In the genomic region with DNA sequence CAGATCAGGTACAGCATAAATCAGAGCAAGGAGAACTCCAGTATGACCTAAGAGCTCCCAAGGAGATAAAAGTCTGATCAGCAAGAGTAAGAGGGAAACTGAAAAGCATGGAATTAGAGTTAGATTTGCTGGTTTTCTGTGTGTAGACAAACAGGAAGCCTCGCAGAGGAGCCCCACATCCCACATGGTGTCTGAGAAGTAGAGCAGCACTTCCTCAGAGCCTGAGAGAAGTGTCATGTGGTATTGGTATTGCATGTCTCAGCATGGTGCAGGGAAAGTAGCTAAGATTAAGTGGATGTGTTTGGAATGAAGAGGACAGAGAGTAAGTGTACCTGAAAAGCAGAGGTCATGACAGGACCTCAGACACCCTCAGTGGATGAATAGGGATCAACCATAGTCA, we compare ENCODE assay signal across 21 cellular contexts.
A peak's percentile ranks its signal among the peaks of the same experiment; 100 is the strongest.
DNase-seq lines count a peak whose midpoint lies in the region; ATAC-seq, FAIRE-seq and TF ChIP-seq lines count a peak whose summit lies in the region.
"Had no signal": no experiment of that assay in that cellular context is flagged by ENCODE, and none has a peak within 500 bp of the region (broad histone marks: within the 10 kb centered on the region; RNA-seq: fewer than 3 reads in every experiment).

No MANE protein-coding gene starts in this region.

- SMC1A ChIA-PET in GM12878 (lab: Charles Lee; ENCODE audit: uncharacterized antibody, unreplicated experiment) = interaction anchor here (0.7 to 2.4 kb wide), 3 partner anchors 8 to 30 kb away, joined by 3 to 11 read pairs (median 3); no protein-coding TSS in a partner anchor

- H2AFZ ChIP-seq in GM12878 (ENCODE audit: control insufficient read depth, low read depth, low read length) = peak overlapping the region; percentile 15; the same call in 1 of the 2 replicates

- no peak for TF ChIP-seq RAD21 in GM12878 (IDR thresholded peaks at IDR 0.05; ENCODE audit: insufficient read depth, low read depth, low read length)

- no peak for TF ChIP-seq POLR2A in GM12878 (IDR thresholded peaks at IDR 0.05; ENCODE audit: low read depth, low read length)

- 0% methylated on average over 1 of the region's 1 CpG for WGBS in GM12878 (ENCODE audit: insufficient coverage, insufficient replicate concordance, low lambda C conversion rate, missing lambda C conversion rate)

- CTCF ChIA-PET in GM12878 (lab: Yijun Ruan, JAX) = interaction anchor here (1.2 kb wide), 1 partner anchor 26 kb away, joined by 3 read pairs; no protein-coding TSS in a partner anchor

- H3K36me3 ChIP-seq in GM12878 (ENCODE audit: control insufficient read depth in 2 of 2, insufficient read depth in 2 of 2, low read length in 1 of 2) = no peaks in the 10 kb centered on the region
- H3K36me3 ChIP-seq: sigmoid colon, upper lobe of left lung had no signal

- no peak overlapping the region for H3K9ac ChIP-seq in GM12878 (ENCODE audit: control insufficient read depth, insufficient read depth, low read length)

- H3K4me3 ChIP-seq in Jurkat, Clone E6-1 (ENCODE audit: low read length) = no peak overlapping the region
- no peak overlapping the region for H3K4me3 ChIP-seq in GM12878
- H3K4me3 ChIP-seq: sigmoid colon, upper lobe of left lung had no signal

- intact Hi-C loops in GM12878 (cut with micrococcal nuclease; ENCODE audit: unreplicated experiment) = no loop called here

- no peaks in the 10 kb centered on the region for H3K79me2 ChIP-seq in GM12878 (ENCODE audit: control insufficient read depth, insufficient read depth, low read length)

- POLR2A ChIA-PET in GM12878 (lab: Charles Lee) = no interaction called here

- ATAC-seq in GM12878 (no peak), HG02571 (IDR thresholded peaks at IDR 0.05; ENCODE audit: unreplicated experiment) (no peak), HG03565 (IDR thresholded peaks at IDR 0.05; ENCODE audit: unreplicated experiment) (no peak), HG02840 (IDR thresholded peaks at IDR 0.05; ENCODE audit: low FRiP score, unreplicated experiment) (no peak)
- ATAC-seq: activated CD8-positive, alpha-beta T cell treated with anti-CD3 and anti-CD28 coated beads for 36 hours; stimulated activated naive B cell treated with anti-CD40 and anti-IgM and Interleukin-4, amounts not matched to agents 10 μg/mL and 1 μg/mL and 100 μg/mL, for 72 hours had no signal

- BruUV-seq in GM12878 (replicated peaks; lab: Mats Ljungman, UMichigan) = no TSS peak

- FAIRE-seq in GM12878 (lab: Jason Lieb, UNC) = no peak
- FAIRE-seq: GM12892 had no signal

- RAD21 ChIA-PET in GM12878 (lab: Charles Lee; ENCODE audit: unreplicated experiment) = interaction anchor here (1.5 kb wide), 1 partner anchor 196 kb away, joined by 3 read pairs; no protein-coding TSS in a partner anchor

- no peak for TF ChIP-seq EP300 in GM12878 (IDR thresholded peaks at IDR 0.05; ENCODE audit: borderline replicate concordance in 1 of 2, control insufficient read depth in 1 of 2, low read depth in 2 of 2, low read length in 2 of 2)

- no peaks in the 10 kb centered on the region for H3K4me1 ChIP-seq in GM12878 (ENCODE audit: control insufficient read depth, insufficient read depth, low read length)
- H3K4me1 ChIP-seq: sigmoid colon, upper lobe of left lung had no signal

- in situ Hi-C loops in GM12878 (cut with MboI) = no loop called here

- no peak overlapping the region for H3K27ac ChIP-seq in GM12878 (ENCODE audit: control insufficient read depth, insufficient read depth)
- H3K27ac ChIP-seq: epithelial cell of prostate, HL-60, sigmoid colon, upper lobe of left lung had no signal

- no peaks in the 10 kb centered on the region for H3K9me3 ChIP-seq in GM12878 (replicated peaks; ENCODE audit: control insufficient read depth, insufficient read depth, low read length)
- H3K9me3 ChIP-seq: upper lobe of left lung had no signal

- no peaks in the 10 kb centered on the region for H3K27me3 ChIP-seq in GM12878 (replicated peaks in 1 of 2; ENCODE audit: control insufficient read depth in 2 of 2, insufficient read depth in 2 of 2, low read length in 1 of 2)
- H3K27me3 ChIP-seq: sigmoid colon, upper lobe of left lung had no signal

- no peaks in the 10 kb centered on the region for H4K20me1 ChIP-seq in GM12878 (ENCODE audit: control insufficient read depth, insufficient read depth)

- H3K4me2 ChIP-seq in GM12878 (ENCODE audit: control insufficient read depth, insufficient read depth) = no peak overlapping the region

- TF ChIP-seq CTCF in GM12878 (IDR thresholded peaks at IDR 0.05 in 2 of 3, conservative IDR thresholded peaks at IDR 0.05 in 1 of 3; ENCODE audit: control insufficient read depth in 2 of 3, extremely low read depth in 1 of 3, insufficient read depth in 1 of 3, low read depth in 3 of 3, low read length in 3 of 3) = no peak

- DNase-seq in GDM1 (lab: John Stamatoyannopoulos, UW) (peak; percentile 11), GM12878 (ENCODE audit: low read depth, low spot score) (no peak), putamen (ENCODE audit: low spot score) (peak; percentile 3)
- peak; percentile 9 for DNase-seq in Jurkat, Clone E6-1 (ENCODE audit: low read depth, low spot score)
- DNase-seq: activated CD8-positive, alpha-beta T cell treated with anti-CD3 and anti-CD28 coated beads for 36 hours; CD4-positive, CD25-positive, alpha-beta regulatory T cell; H9; NCI-H2081 treated with DMSO at 0.1 percent for 48 hours; NCI-H226; NCI-H748 treated with DMSO at 0.1 percent for 48 hours; RPMI8226; sigmoid colon; stimulated activated CD4-positive, alpha-beta T cell treated with anti-CD3 and anti-CD28 coated beads, Interleukin-4, amount 100 ng/mL, for 24 hours; stimulated activated naive B cell treated with anti-CD40 and anti-IgM and Interleukin-4, amounts not matched to agents 10 μg/mL and 1 μg/mL and 100 μg/mL, for 72 hours; upper lobe of left lung had no signal

TF ChIP-seq in GM12878, 131 proteins besides CTCF, POLR2A, EP300 and RAD21:
- TF ChIP-seq SMARCA5 (IDR thresholded peaks at IDR 0.05) (no peak), RUNX3 (IDR thresholded peaks at IDR 0.05; ENCODE audit: low read length) (no peak), EZH2 (IDR thresholded peaks at IDR 0.05; ENCODE audit: borderline replicate concordance, control insufficient read depth, low read depth, low read length) (no peak), BHLHE40 (IDR thresholded peaks at IDR 0.05; ENCODE audit: borderline replicate concordance in 1 of 2, low read depth in 2 of 2, low read length in 1 of 2) (no peak), RB1 (IDR thresholded peaks at IDR 0.05; ENCODE audit: borderline replicate concordance) (no peak), MTA3 (IDR thresholded peaks at IDR 0.05; ENCODE audit: borderline replicate concordance, low read length) (no peak), RELA (IDR thresholded peaks at IDR 0.05; ENCODE audit: borderline replicate concordance, partially characterized antibody) (no peak), CHD2 (IDR thresholded peaks at IDR 0.05; ENCODE audit: borderline replicate concordance, low read depth, low read length) (no peak)
- TF ChIP-seq, protein P1, sequence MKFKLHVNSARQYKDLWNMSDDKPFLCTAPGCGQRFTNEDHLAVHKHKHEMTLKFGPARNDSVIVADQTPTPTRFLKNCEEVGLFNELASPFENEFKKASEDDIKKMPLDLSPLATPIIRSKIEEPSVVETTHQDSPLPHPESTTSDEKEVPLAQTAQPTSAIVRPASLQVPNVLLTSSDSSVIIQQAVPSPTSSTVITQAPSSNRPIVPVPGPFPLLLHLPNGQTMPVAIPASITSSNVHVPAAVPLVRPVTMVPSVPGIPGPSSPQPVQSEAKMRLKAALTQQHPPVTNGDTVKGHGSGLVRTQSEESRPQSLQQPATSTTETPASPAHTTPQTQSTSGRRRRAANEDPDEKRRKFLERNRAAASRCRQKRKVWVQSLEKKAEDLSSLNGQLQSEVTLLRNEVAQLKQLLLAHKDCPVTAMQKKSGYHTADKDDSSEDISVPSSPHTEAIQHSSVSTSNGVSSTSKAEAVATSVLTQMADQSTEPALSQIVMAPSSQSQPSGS (IDR thresholded peaks at IDR 0.05; ENCODE audit: low read length) = no peak
- TF ChIP-seq, protein P2, sequence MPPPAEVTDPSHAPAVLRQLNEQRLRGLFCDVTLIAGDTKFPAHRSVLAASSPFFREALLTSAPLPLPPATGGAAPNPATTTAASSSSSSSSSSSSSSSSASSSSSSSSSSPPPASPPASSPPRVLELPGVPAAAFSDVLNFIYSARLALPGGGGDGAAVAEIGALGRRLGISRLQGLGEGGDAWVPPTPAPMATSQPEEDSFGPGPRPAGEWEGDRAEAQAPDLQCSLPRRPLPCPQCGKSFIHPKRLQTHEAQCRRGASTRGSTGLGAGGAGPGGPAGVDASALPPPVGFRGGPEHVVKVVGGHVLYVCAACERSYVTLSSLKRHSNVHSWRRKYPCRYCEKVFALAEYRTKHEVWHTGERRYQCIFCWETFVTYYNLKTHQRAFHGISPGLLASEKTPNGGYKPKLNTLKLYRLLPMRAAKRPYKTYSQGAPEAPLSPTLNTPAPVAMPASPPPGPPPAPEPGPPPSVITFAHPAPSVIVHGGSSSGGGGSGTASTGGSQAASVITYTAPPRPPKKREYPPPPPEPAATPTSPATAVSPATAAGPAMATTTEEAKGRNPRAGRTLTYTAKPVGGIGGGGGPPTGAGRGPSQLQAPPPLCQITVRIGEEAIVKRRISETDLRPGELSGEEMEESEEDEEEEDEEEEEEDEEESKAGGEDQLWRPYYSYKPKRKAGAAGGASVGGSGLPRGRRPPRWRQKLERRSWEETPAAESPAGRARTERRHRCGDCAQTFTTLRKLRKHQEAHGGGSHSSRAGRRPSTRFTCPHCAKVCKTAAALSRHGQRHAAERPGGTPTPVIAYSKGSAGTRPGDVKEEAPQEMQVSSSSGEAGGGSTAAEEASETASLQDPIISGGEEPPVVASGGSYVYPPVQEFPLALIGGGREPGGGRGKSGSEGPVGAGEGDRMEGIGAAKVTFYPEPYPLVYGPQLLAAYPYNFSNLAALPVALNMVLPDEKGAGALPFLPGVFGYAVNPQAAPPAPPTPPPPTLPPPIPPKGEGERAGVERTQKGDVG (CRISPR knock-in tag; IDR thresholded peaks at IDR 0.05) = no peak
- TF ChIP-seq, protein P3, sequence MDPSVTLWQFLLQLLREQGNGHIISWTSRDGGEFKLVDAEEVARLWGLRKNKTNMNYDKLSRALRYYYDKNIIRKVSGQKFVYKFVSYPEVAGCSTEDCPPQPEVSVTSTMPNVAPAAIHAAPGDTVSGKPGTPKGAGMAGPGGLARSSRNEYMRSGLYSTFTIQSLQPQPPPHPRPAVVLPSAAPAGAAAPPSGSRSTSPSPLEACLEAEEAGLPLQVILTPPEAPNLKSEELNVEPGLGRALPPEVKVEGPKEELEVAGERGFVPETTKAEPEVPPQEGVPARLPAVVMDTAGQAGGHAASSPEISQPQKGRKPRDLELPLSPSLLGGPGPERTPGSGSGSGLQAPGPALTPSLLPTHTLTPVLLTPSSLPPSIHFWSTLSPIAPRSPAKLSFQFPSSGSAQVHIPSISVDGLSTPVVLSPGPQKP (IDR thresholded peaks at IDR 0.05; ENCODE audit: low read depth, low read length) = no peak
